Comparison of ENCODE assay signal across 9 cellular contexts in genomic region chrX:108736509-108737479, GRCh38. TPM values are rescaled to one million over a fixed set of nuclear protein-coding genes. Genes with fewer than 3 reads are reported as not detected.
A peak's percentile ranks its signal among the peaks of the same experiment; 100 is the strongest.
DNase-seq lines count a peak whose midpoint lies in the region; ATAC-seq and TF ChIP-seq lines count a peak whose summit lies in the region.
"Had no signal": no experiment of that assay in that cellular context is flagged by ENCODE, and none has a peak within 500 bp of the region (broad histone marks: within the 10 kb centered on the region; RNA-seq: fewer than 3 reads in every experiment).

Gene IRS4, minus strand, starts transcription at chrX:108736563.

- peak; percentile 50 for ATAC-seq in GM18907 (IDR thresholded peaks at IDR 0.05; ENCODE audit: unreplicated experiment)
- no peak for ATAC-seq in GM18519 (IDR thresholded peaks at IDR 0.05; ENCODE audit: low FRiP score, unreplicated experiment)
- no peak for ATAC-seq in GM21786 (IDR thresholded peaks at IDR 0.05; ENCODE audit: unreplicated experiment)

- DNase-seq in NCI-H510A treated with DMSO at 0.1 percent for 48 hours (lab: John Stamatoyannopoulos, UW) (peak; percentile 65), fibroblast of villous mesenchyme (ENCODE audit: low read depth) (no peak), posterior vena cava (ENCODE audit: low spot score) (peak; percentile 65), GM03348 (ENCODE audit: low spot score) (no peak), WERI-Rb-1 (no peak)
- DNase-seq: naive B cell had no signal

- H3K9me3 ChIP-seq in WERI-Rb-1 (ENCODE audit: severe bottlenecking), result no peaks in the 10 kb centered on the region

- TF ChIP-seq CTCF in fibroblast of villous mesenchyme (IDR thresholded peaks at IDR 0.05; ENCODE audit: insufficient read depth, low read depth, low read length) (no peak), WERI-Rb-1 (IDR thresholded peaks at IDR 0.05; ENCODE audit: low read depth, low read length) (no peak)

- peak within 1 kb of the TSS; percentile 50 for H3K4me3 ChIP-seq in fibroblast of villous mesenchyme (ENCODE audit: low read depth, low read length)
- no peak within 1 kb of the TSS for H3K4me3 ChIP-seq in WERI-Rb-1 (ENCODE audit: low read depth, low read length)

- intact Hi-C loops in posterior vena cava (cut with DNase I), result no loop called here

- H3K27ac ChIP-seq in WERI-Rb-1, result no peak within 1 kb of the TSS

- H3K27me3 ChIP-seq in WERI-Rb-1 (ENCODE audit: insufficient read depth, low read depth, severe bottlenecking), result peaks cover 79% of the 10 kb centered on the region

- no peaks in the 10 kb centered on the region for H3K36me3 ChIP-seq in WERI-Rb-1

RNA-seq across cellular contexts. Expression of gene IRS4, which starts in this region (rescaled TPM):
- total RNA-seq in fibroblast of villous mesenchyme, result not detected in 2 replicates
- total RNA-seq in posterior vena cava, result not detected

Comparison
In these comparisons a context has a peak if more than half of its experiments do, and no peak if none do; other contexts are left out.
1. Peak in DNase-seq in posterior vena cava; RNA of the gene not detected or under 1 TPM.